ENCODE assay signal across 8 cellular contexts in genomic region chr15:77419836-77420609, GRCh38. TPM values are rescaled to one million over a fixed set of nuclear protein-coding genes. Genes with fewer than 3 reads are reported as not detected.
DNase-seq lines count a peak whose midpoint lies in the region; ATAC-seq and TF ChIP-seq lines count a peak whose summit lies in the region.

Gene PEAK1, minus strand, starts transcription at chr15:77420104. Its CDS starts 238,178 bp downstream, at chr15:77181926.

- H3K27ac ChIP-seq in PC-9 (peak within 1 kb of the TSS; percentile 65), mucosa of rectum (ENCODE audit: low read depth in 2 of 2, low read length in 2 of 2) (peak within 1 kb of the TSS; percentile 91 to 93)

- H3K9me2 ChIP-seq in PC-9 (ENCODE audit: insufficient read depth), result no peaks in the 10 kb centered on the region

- POLR2A ChIA-PET in PC-9 (lab: Charles Lee; ENCODE audit: unreplicated experiment), result interaction anchor here (0.6 kb wide), 1 partner anchor 351 kb away, joined by 4 read pairs; no protein-coding TSS in a partner anchor

- peaks cover 14% of the 10 kb centered on the region; the same call in 1 of the 2 replicates for H4K20me1 ChIP-seq in PC-9 (ENCODE audit: insufficient read depth)

- H3K4me2 ChIP-seq in PC-9, result peak within 1 kb of the TSS; percentile 97

- no peaks in the 10 kb centered on the region for H3K27me3 ChIP-seq in PC-9 (ENCODE audit: insufficient read depth, low read depth)
- no peaks in the 10 kb centered on the region for H3K27me3 ChIP-seq in mucosa of rectum (ENCODE audit: control insufficient read depth in 2 of 2, insufficient read depth in 2 of 2, low read length in 2 of 2)

- no TSS peak for BruUV-seq in PC-9 (replicated peaks; lab: Mats Ljungman, UMichigan)

- in situ Hi-C loops in KBM-7 (cut with MboI; ENCODE audit: low pct_unique_long_range_greater_than_20kb, low sequenced_read_pairs), result no loop called here

- no peaks in the 10 kb centered on the region for H3K9me3 ChIP-seq in PC-9 (ENCODE audit: insufficient read depth, low read depth)
- H3K9me3 ChIP-seq in mucosa of rectum (ENCODE audit: control insufficient read depth in 2 of 2, low read length in 2 of 2), result no peaks in the 10 kb centered on the region

- CTCF ChIA-PET in PC-9 (lab: Charles Lee), result interaction anchor here (0.6 kb wide), 1 partner anchor 327 kb away, joined by 14 read pairs; no protein-coding TSS in a partner anchor

- peak; percentile 87 for ATAC-seq in GM21717 (IDR thresholded peaks at IDR 0.05; ENCODE audit: unreplicated experiment)

- H3K79me2 ChIP-seq in PC-9 (ENCODE audit: low read depth), result peaks cover 66% of the 10 kb centered on the region

- H3K9ac ChIP-seq in mucosa of rectum (ENCODE audit: low read depth in 1 of 2, low read length in 2 of 2), result peak within 1 kb of the TSS; percentile 80 to 88

- H2AFZ ChIP-seq in PC-9, result peak within 1 kb of the TSS; percentile 86

- peak; percentile 98 for DNase-seq in DMS53 (lab: John Stamatoyannopoulos, UW)
- peak; percentile 100 for DNase-seq in KBM-7
- peak; percentile 94 to 98 for DNase-seq in PC-9
- DNase-seq in activated T-cell treated with anti-CD3 and anti-CD28 coated beads, Interleukin-2, amount 50 U/mL, for 1 hour, result peak; percentile 99
- peak; percentile 79 for DNase-seq in epithelial cell of proximal tubule (ENCODE audit: low read depth)
- peak; percentile 100 for DNase-seq in stimulated activated CD8-positive, alpha-beta memory T cell treated with anti-CD3 and anti-CD28 coated beads, Interleukin-4, amount 100 ng/mL, for 4 hours (ENCODE audit: low read depth in 2 of 2, low spot score in 1 of 2)

- intact Hi-C loops in PC-9 (cut with micrococcal nuclease; ENCODE audit: unreplicated experiment), result loop anchor here (5.0 kb wide), 1 partner anchor 122 kb away; no protein-coding TSS in a partner anchor

- H3K4me3 ChIP-seq in PC-9 (peak within 1 kb of the TSS; percentile 92), epithelial cell of proximal tubule (ENCODE audit: low read depth, low read length) (peak within 1 kb of the TSS; percentile 92), mucosa of rectum (ENCODE audit: low read length in 2 of 2) (peak within 1 kb of the TSS; percentile 91 to 93)

- H3F3A ChIP-seq in PC-9 (ENCODE audit: insufficient read depth, low read depth), result no peaks in the 10 kb centered on the region

- TF ChIP-seq CTCF in PC-9 (conservative IDR thresholded peaks at IDR 0.05), result no peak
- no peak for TF ChIP-seq CTCF in epithelial cell of proximal tubule (conservative IDR thresholded peaks at IDR 0.05; ENCODE audit: low read depth, low read length)

- H3K36me3 ChIP-seq in PC-9 (ENCODE audit: low read depth) (no peaks in the 10 kb centered on the region; the same call in 1 of the 2 replicates), mucosa of rectum (ENCODE audit: control insufficient read depth in 2 of 2, insufficient read depth in 2 of 2, low read length in 2 of 2) (no peaks in the 10 kb centered on the region)

- peaks cover 39% of the 10 kb centered on the region for H3K4me1 ChIP-seq in PC-9 (replicated peaks; ENCODE audit: insufficient read depth)
- H3K4me1 ChIP-seq in mucosa of rectum (ENCODE audit: control insufficient read depth in 2 of 2, insufficient read depth in 2 of 2, low read length in 2 of 2), result peaks cover 10 to 23% of the 10 kb centered on the region in 2 donors

RNA-seq across cellular contexts. Expression of gene PEAK1, which starts in this region (rescaled TPM):
- total RNA-seq in PC-9 (2021) (20.6 and 20.7 TPM in 2 replicates), epithelial cell of proximal tubule (5.1 and 8.1 TPM in 2 replicates)

Comparison
In these comparisons a context has a peak if more than half of its experiments do, and no peak if none do; other contexts are left out.
1. Peak in every context shown above with its lines: DNase-seq, ATAC-seq, H3K4me3 ChIP-seq and H3K27ac ChIP-seq.